In genomic region chr3:152587861-152588260, GRCh38 we compare ENCODE assay signal across 7 cellular contexts.
"Had no signal": no experiment of that assay in that cellular context is flagged by ENCODE, and none has a peak within 500 bp of the region (broad histone marks: within the 10 kb centered on the region; RNA-seq: fewer than 3 reads in every experiment).

No MANE protein-coding gene starts in this region.

- DNase-seq: GDM1, GF-D8 had no signal

- FAIRE-seq: G401.6, GM12878, GM12891, GM12892, GM19239 had no signal

- H3K4me3 ChIP-seq: GM12878 had no signal

- ATAC-seq: GM12878 had no signal
